In genomic region chr15:75742346-75742745, GRCh38 we compare ENCODE assay signal across 7 cellular contexts. TPM values are rescaled to one million over a fixed set of nuclear protein-coding genes. Genes with fewer than 3 reads are reported as not detected.
"Had no signal": no experiment of that assay in that cellular context is flagged by ENCODE, and none has a peak within 500 bp of the region (broad histone marks: within the 10 kb centered on the region; RNA-seq: fewer than 3 reads in every experiment).

No MANE protein-coding gene starts in this region.

RNA-seq across cellular contexts. Expression of gene CSPG4, which starts 29.7 kb away (rescaled TPM):
- total RNA-seq: activated B cell treated with CpG ODN at 0.5 μM for 24 hours; activated CD4-positive, alpha-beta memory T cell treated with anti-CD3 and anti-CD28 coated beads for 36 hours; activated CD4-positive, alpha-beta T cell treated with anti-CD3 and anti-CD28 coated beads, Interleukin-2, amount 10 ng/mL, durations not matched to agents 24 days and 14 days; activated CD8-positive, alpha-beta T cell treated with anti-CD3 and anti-CD28 coated beads for 36 hours; activated naive CD8-positive, alpha-beta T cell treated with anti-CD3 and anti-CD28 coated beads, Interleukin-2, amount 10 ng/mL, durations not matched to agents 7 days and 5 days; activated T-cell treated with anti-CD3 and anti-CD28 coated beads, Interleukin-2, amount 50 U/mL, for 72 hours; activated T-helper 1 cell treated with anti-CD3 and anti-CD28 coated beads, Interleukin-12 subunit alpha, Interleukin-12 subunit beta, Interleukin-2, Interleukin-4 antibody, amounts not matched to agents 30 ng/mL and 10 ng/mL and 1 ng/mL, durations not matched to agents 14 hours and 24 hours and 36 hours had no signal
